ENCODE assay signal across 18 cellular contexts in genomic region chr2:43076676-43077075, GRCh38.
DNase-seq lines count a peak whose midpoint lies in the region; ATAC-seq and TF ChIP-seq lines count a peak whose summit lies in the region.
"Had no signal": no experiment of that assay in that cellular context is flagged by ENCODE, and none has a peak within 500 bp of the region (broad histone marks: within the 10 kb centered on the region; RNA-seq: fewer than 3 reads in every experiment).

No MANE protein-coding gene starts in this region.

- peak overlapping the region in 1 of 7 donors; percentile 30 for H3K27ac Mint-ChIP-seq in CD14-positive monocyte

- peaks cover 2 to 4% of the 10 kb centered on the region in 2 donors for H3K36me3 Mint-ChIP-seq in CD14-positive monocyte
- H3K36me3 Mint-ChIP-seq: naive B cell had no signal

- H3K9ac ChIP-seq in adipocyte (ENCODE audit: low read length) (peak overlapping the region; percentile 81), skeletal muscle tissue (ENCODE audit: low read depth in 1 of 3, low read length in 3 of 3) (no peak overlapping the region)

- intact Hi-C loops in CD14-positive monocyte (cut with micrococcal nuclease) = no loop called here

- no peaks in the 10 kb centered on the region for H3K36me3 ChIP-seq in adipocyte (ENCODE audit: control insufficient read depth, insufficient read depth, low read length, severe bottlenecking)
- no peaks in the 10 kb centered on the region for H3K36me3 ChIP-seq in skeletal muscle tissue (ENCODE audit: control insufficient read depth in 3 of 3, insufficient read depth in 3 of 3, low read length in 3 of 3)
- H3K36me3 ChIP-seq: spleen, thyroid gland had no signal

- H3K4me1 ChIP-seq in adipocyte (ENCODE audit: control insufficient read depth, insufficient read depth, low read length) (peaks cover 52% of the 10 kb centered on the region), foreskin keratinocyte (peaks cover 21% of the 10 kb centered on the region), skeletal muscle tissue (ENCODE audit: control insufficient read depth in 3 of 3, insufficient read depth in 3 of 3, low read length in 3 of 3) (peaks cover 52 to 61% (median 58%) of the 10 kb centered on the region in 3 donors)

- DNase-seq in CD14-positive monocyte (ENCODE audit: low spot score) = peak; percentile 3
- no peak for DNase-seq in adipocyte (ENCODE audit: low read depth)
- no peak for DNase-seq in foreskin keratinocyte
- no peak for DNase-seq in globus pallidus (ENCODE audit: low spot score)
- DNase-seq in GM10266 (ENCODE audit: extremely low spot score) = no peak
- DNase-seq in T-helper 2 cell = no peak
- DNase-seq: activated CD4-positive, alpha-beta T cell treated with anti-CD3 and anti-CD28 coated beads, Interleukin-2, amount 50 U/mL, for 1 hour; activated CD8-positive, alpha-beta memory T cell treated with anti-CD3 and anti-CD28 coated beads, Interleukin-2, amount 50 U/mL, for 48 hours; foreskin melanocyte; GOT3; naive B cell; NCI-H1436 treated with DMSO at 0.1 percent for 48 hours; NCI-H2171 treated with DMSO at 0.1 percent for 48 hours; NCI-H774; spleen; thyroid gland had no signal

- peaks cover 56% of the 10 kb centered on the region for H3K4me1 Mint-ChIP-seq in CD14-positive monocyte

- H3K9me3 Mint-ChIP-seq in CD14-positive monocyte = peaks cover 0 to 2% (median 0%) of the 10 kb centered on the region in 7 donors
- H3K9me3 Mint-ChIP-seq: naive B cell had no signal

- no peak overlapping the region for H3K4me3 Mint-ChIP-seq in CD14-positive monocyte

- H3K9me3 ChIP-seq in adipocyte (ENCODE audit: control insufficient read depth, low read length) (no peaks in the 10 kb centered on the region), skeletal muscle tissue (ENCODE audit: control insufficient read depth in 3 of 3, low read length in 3 of 3) (no peaks in the 10 kb centered on the region)
- H3K9me3 ChIP-seq: spleen, thyroid gland had no signal

- TF ChIP-seq CTCF in CD14-positive monocyte (IDR thresholded peaks at IDR 0.05) (no peak), foreskin keratinocyte (conservative IDR thresholded peaks at IDR 0.05) (no peak), GM10266 (IDR thresholded peaks at IDR 0.05; ENCODE audit: control insufficient read depth, insufficient read depth, low read depth, missing control alignments) (no peak)

- no peak overlapping the region for H3K4me3 ChIP-seq in adipocyte (ENCODE audit: low read length)
- H3K4me3 ChIP-seq in skeletal muscle tissue (ENCODE audit: low read length in 3 of 3) = no peak overlapping the region
- H3K4me3 ChIP-seq: spleen, thyroid gland had no signal

- H3K27ac ChIP-seq in foreskin keratinocyte (peak overlapping the region; percentile 81), skeletal muscle tissue (ENCODE audit: low read depth, low read length) (peak overlapping the region; percentile 57)

- ATAC-seq in foreskin keratinocyte = no peak
- no peak for ATAC-seq in GM21723 (IDR thresholded peaks at IDR 0.05; ENCODE audit: unreplicated experiment)

- peaks cover 0 to 8% (median 3%) of the 10 kb centered on the region in 3 donors for H3K27me3 Mint-ChIP-seq in CD14-positive monocyte (ENCODE audit: low read depth in 3 of 3)
- H3K27me3 Mint-ChIP-seq: naive B cell had no signal

- no peaks in the 10 kb centered on the region for H3K27me3 ChIP-seq in adipocyte (replicated peaks; ENCODE audit: control insufficient read depth, insufficient read depth, low read length)
- H3K27me3 ChIP-seq in foreskin keratinocyte = no peaks in the 10 kb centered on the region
- no peaks in the 10 kb centered on the region for H3K27me3 ChIP-seq in skeletal muscle tissue (ENCODE audit: control insufficient read depth in 3 of 3, insufficient read depth in 3 of 3, low read length in 3 of 3)
- H3K27me3 ChIP-seq: spleen, thyroid gland had no signal
